18 cellular contexts compared by ENCODE assay signal in genomic region chr1:222373831-222374603, GRCh38.
DNase-seq lines count a peak whose midpoint lies in the region; ATAC-seq and TF ChIP-seq lines count a peak whose summit lies in the region.
"Had no signal": no experiment of that assay in that cellular context is flagged by ENCODE, and none has a peak within 500 bp of the region (broad histone marks: within the 10 kb centered on the region; RNA-seq: fewer than 3 reads in every experiment).

No MANE protein-coding gene starts in this region.

- H3K4me3 Mint-ChIP-seq in stimulated activated naive CD8-positive, alpha-beta T cell treated with anti-CD3 and anti-CD28 coated beads, Interleukin-15, amount 100 ng/mL, for 72 hours = no peak overlapping the region
- no peak overlapping the region for H3K4me3 Mint-ChIP-seq in WTC11

- no peak for DNase-seq in stimulated activated naive CD8-positive, alpha-beta T cell treated with anti-CD3 and anti-CD28 coated beads, Interleukin-15, Interleukin-2, amounts not matched to agents 100 U/mL and 50 U/mL, for 24 hours
- no peak for DNase-seq in stimulated activated naive CD8-positive, alpha-beta T cell treated with anti-CD3 and anti-CD28 coated beads, Interleukin-15, amount 100 ng/mL, for 72 hours
- DNase-seq in SK-MEL-5 (ENCODE audit: low read depth, low spot score) (peak; percentile 94), superior temporal gyrus (ENCODE audit: extremely low spot score) (peak; percentile 19), DMS53 treated with DMSO at 0.1 percent for 48 hours (lab: John Stamatoyannopoulos, UW; ENCODE audit: unreplicated experiment) (no peak), WTC11 (ENCODE audit: low spot score) (no peak), osteoblast (ENCODE audit: insufficient read length, low spot score, missing footprints) (no peak)
- DNase-seq: COR-L47, KBM-7, NCI-H1436 treated with DMSO at 0.1 percent for 48 hours, NCI-H2029 treated with DMSO at 0.1 percent for 48 hours, NCI-H2171 treated with DMSO at 0.1 percent for 48 hours, PC-9 had no signal

- CTCF ChIA-PET in WTC11 (lab: Charles Lee) = no interaction called here

- H3K36me3 ChIP-seq in mesodermal cell (ENCODE audit: control insufficient read depth, insufficient read depth, low read length) (no peaks in the 10 kb centered on the region), osteoblast (ENCODE audit: insufficient read depth, low read length) (no peaks in the 10 kb centered on the region)
- H3K36me3 ChIP-seq: BLaER1 treated with 17β-estradiol and CSF1 and Interleukin-3, amounts not matched to agents 10 nM and 100 nM; HAP-1; SJSA1 had no signal

- no peaks in the 10 kb centered on the region for H3K36me3 Mint-ChIP-seq in WTC11

- H3K27me3 ChIP-seq in osteoblast (ENCODE audit: insufficient read depth, low read length) = no peaks in the 10 kb centered on the region
- H3K27me3 ChIP-seq: BLaER1 treated with 17β-estradiol and CSF1 and Interleukin-3, amounts not matched to agents 10 nM and 100 nM; SJSA1 had no signal

- H3K4me2 ChIP-seq in osteoblast (ENCODE audit: insufficient read depth, low read length) = no peak overlapping the region
- H3K4me2 ChIP-seq: A549; BLaER1 treated with 17β-estradiol and CSF1 and Interleukin-3, amounts not matched to agents 10 nM and 100 nM; PC-9 had no signal

- no peak for TF ChIP-seq CTCF in WTC11 (IDR thresholded peaks at IDR 0.05)
- no peak for TF ChIP-seq CTCF in osteoblast (IDR thresholded peaks at IDR 0.05; ENCODE audit: extremely low read depth, low read depth, low read length)

- 58 to 66% methylated on average over 3 to 6 of the region's 7 CpGs for WGBS in mesodermal cell (ENCODE audit: insufficient coverage in 2 of 2), 2 experiments

- no peaks in the 10 kb centered on the region for H3K27me3 Mint-ChIP-seq in stimulated activated naive CD8-positive, alpha-beta T cell treated with anti-CD3 and anti-CD28 coated beads, Interleukin-15, amount 100 ng/mL, for 72 hours
- H3K27me3 Mint-ChIP-seq in WTC11 (ENCODE audit: low read depth) = no peaks in the 10 kb centered on the region

- POLR2A ChIA-PET in WTC11 (lab: Charles Lee) = no interaction called here

- ATAC-seq in stimulated activated naive CD8-positive, alpha-beta T cell treated with anti-CD3 and anti-CD28 coated beads, Interleukin-15, Interleukin-2, amounts not matched to agents 100 U/mL and 50 U/mL, for 24 hours = peak; percentile 37
- no peak for ATAC-seq in stimulated activated naive CD8-positive, alpha-beta T cell treated with anti-CD3 and anti-CD28 coated beads, Interleukin-15, amount 100 ng/mL, for 72 hours
- ATAC-seq in WTC11 = no peak
- ATAC-seq: A549 had no signal

- H3K27ac ChIP-seq in mesodermal cell (ENCODE audit: low read depth, low read length, severe bottlenecking) = peak overlapping the region; percentile 37
- no peak overlapping the region for H3K27ac ChIP-seq in osteoblast (ENCODE audit: low read depth, low read length)
- H3K27ac ChIP-seq: A549; BLaER1 treated with 17β-estradiol and CSF1 and Interleukin-3, amounts not matched to agents 10 nM and 100 nM; PC-9; SJSA1 had no signal

- H3K4me3 ChIP-seq in mesodermal cell (ENCODE audit: extremely low read depth, insufficient read depth, low read length, poor library complexity, severe bottlenecking) = no peak overlapping the region
- H3K4me3 ChIP-seq in osteoblast (ENCODE audit: insufficient read depth, low read length) = no peak overlapping the region
- H3K4me3 ChIP-seq: A549; BLaER1 treated with 17β-estradiol and CSF1 and Interleukin-3, amounts not matched to agents 10 nM and 100 nM; HAP-1; PC-9; SJSA1 had no signal

- H3K4me1 Mint-ChIP-seq in stimulated activated naive CD8-positive, alpha-beta T cell treated with anti-CD3 and anti-CD28 coated beads, Interleukin-15, amount 100 ng/mL, for 72 hours = no peaks in the 10 kb centered on the region
- H3K4me1 Mint-ChIP-seq in WTC11 = peaks cover 12% of the 10 kb centered on the region

- peaks cover 0 to 13% of the 10 kb centered on the region in 2 donors for H3K9me3 Mint-ChIP-seq in stimulated activated naive CD8-positive, alpha-beta T cell treated with anti-CD3 and anti-CD28 coated beads, Interleukin-15, amount 100 ng/mL, for 72 hours
- 0 out of 2 replicates have a peak, but pooled peaks cover 3% of the 10 kb centered on the region for H3K9me3 Mint-ChIP-seq in WTC11

- no peaks in the 10 kb centered on the region for H3K79me2 ChIP-seq in osteoblast (ENCODE audit: insufficient read depth, low read length)

- H2AFZ ChIP-seq in osteoblast (ENCODE audit: low read length) = no peak overlapping the region
- H2AFZ ChIP-seq: PC-9 had no signal

- H3K4me1 ChIP-seq in mesodermal cell (ENCODE audit: control insufficient read depth, insufficient read depth, low read length, poor library complexity, severe bottlenecking) (peaks cover 33% of the 10 kb centered on the region), osteoblast (ENCODE audit: insufficient read depth, low read length) (peaks cover 54% of the 10 kb centered on the region)
- H3K4me1 ChIP-seq: BLaER1 treated with 17β-estradiol and CSF1 and Interleukin-3, amounts not matched to agents 10 nM and 100 nM; HAP-1 had no signal

- no peaks in the 10 kb centered on the region for H3K9me3 ChIP-seq in mesodermal cell (ENCODE audit: control insufficient read depth, low read length)
- H3K9me3 ChIP-seq in osteoblast (ENCODE audit: low read depth, low read length) = no peaks in the 10 kb centered on the region
- H3K9me3 ChIP-seq: A549; BLaER1 treated with 17β-estradiol and CSF1 and Interleukin-3, amounts not matched to agents 10 nM and 100 nM; HAP-1; SJSA1 had no signal

- H4K20me1 ChIP-seq in osteoblast (ENCODE audit: insufficient read depth, low read length) = no peaks in the 10 kb centered on the region
- H4K20me1 ChIP-seq: BLaER1 treated with 17β-estradiol and CSF1 and Interleukin-3, amounts not matched to agents 10 nM and 100 nM had no signal

- no peak overlapping the region for H3K27ac Mint-ChIP-seq in stimulated activated naive CD8-positive, alpha-beta T cell treated with anti-CD3 and anti-CD28 coated beads, Interleukin-15, amount 100 ng/mL, for 72 hours
- no peak overlapping the region for H3K27ac Mint-ChIP-seq in WTC11

- in situ Hi-C loops in SK-MEL-5 (cut with HindIII; ENCODE audit: low pct_unique_long_range_greater_than_20kb, low sequenced_read_pairs) = no loop called here

TF ChIP-seq in WTC11, 78 proteins besides CTCF, POLR2A, EP300 and RAD21 (continues in another document):
- TF ChIP-seq KAT7 (CRISPR knock-in tag; IDR thresholded peaks at IDR 0.05; ENCODE audit: borderline replicate concordance) = no peak
- TF ChIP-seq, protein P1, sequence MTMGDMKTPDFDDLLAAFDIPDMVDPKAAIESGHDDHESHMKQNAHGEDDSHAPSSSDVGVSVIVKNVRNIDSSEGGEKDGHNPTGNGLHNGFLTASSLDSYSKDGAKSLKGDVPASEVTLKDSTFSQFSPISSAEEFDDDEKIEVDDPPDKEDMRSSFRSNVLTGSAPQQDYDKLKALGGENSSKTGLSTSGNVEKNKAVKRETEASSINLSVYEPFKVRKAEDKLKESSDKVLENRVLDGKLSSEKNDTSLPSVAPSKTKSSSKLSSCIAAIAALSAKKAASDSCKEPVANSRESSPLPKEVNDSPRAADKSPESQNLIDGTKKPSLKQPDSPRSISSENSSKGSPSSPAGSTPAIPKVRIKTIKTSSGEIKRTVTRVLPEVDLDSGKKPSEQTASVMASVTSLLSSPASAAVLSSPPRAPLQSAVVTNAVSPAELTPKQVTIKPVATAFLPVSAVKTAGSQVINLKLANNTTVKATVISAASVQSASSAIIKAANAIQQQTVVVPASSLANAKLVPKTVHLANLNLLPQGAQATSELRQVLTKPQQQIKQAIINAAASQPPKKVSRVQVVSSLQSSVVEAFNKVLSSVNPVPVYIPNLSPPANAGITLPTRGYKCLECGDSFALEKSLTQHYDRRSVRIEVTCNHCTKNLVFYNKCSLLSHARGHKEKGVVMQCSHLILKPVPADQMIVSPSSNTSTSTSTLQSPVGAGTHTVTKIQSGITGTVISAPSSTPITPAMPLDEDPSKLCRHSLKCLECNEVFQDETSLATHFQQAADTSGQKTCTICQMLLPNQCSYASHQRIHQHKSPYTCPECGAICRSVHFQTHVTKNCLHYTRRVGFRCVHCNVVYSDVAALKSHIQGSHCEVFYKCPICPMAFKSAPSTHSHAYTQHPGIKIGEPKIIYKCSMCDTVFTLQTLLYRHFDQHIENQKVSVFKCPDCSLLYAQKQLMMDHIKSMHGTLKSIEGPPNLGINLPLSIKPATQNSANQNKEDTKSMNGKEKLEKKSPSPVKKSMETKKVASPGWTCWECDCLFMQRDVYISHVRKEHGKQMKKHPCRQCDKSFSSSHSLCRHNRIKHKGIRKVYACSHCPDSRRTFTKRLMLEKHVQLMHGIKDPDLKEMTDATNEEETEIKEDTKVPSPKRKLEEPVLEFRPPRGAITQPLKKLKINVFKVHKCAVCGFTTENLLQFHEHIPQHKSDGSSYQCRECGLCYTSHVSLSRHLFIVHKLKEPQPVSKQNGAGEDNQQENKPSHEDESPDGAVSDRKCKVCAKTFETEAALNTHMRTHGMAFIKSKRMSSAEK (CRISPR knock-in tag; IDR thresholded peaks at IDR 0.05; ENCODE audit: borderline replicate concordance) = no peak
- no peak for TF ChIP-seq OVOL2 (CRISPR knock-in tag; IDR thresholded peaks at IDR 0.05; ENCODE audit: borderline replicate concordance)
- TF ChIP-seq, protein P2, sequence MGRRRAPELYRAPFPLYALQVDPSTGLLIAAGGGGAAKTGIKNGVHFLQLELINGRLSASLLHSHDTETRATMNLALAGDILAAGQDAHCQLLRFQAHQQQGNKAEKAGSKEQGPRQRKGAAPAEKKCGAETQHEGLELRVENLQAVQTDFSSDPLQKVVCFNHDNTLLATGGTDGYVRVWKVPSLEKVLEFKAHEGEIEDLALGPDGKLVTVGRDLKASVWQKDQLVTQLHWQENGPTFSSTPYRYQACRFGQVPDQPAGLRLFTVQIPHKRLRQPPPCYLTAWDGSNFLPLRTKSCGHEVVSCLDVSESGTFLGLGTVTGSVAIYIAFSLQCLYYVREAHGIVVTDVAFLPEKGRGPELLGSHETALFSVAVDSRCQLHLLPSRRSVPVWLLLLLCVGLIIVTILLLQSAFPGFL (CRISPR knock-in tag; IDR thresholded peaks at IDR 0.05; ENCODE audit: borderline replicate concordance) = no peak
- TF ChIP-seq, protein P3, sequence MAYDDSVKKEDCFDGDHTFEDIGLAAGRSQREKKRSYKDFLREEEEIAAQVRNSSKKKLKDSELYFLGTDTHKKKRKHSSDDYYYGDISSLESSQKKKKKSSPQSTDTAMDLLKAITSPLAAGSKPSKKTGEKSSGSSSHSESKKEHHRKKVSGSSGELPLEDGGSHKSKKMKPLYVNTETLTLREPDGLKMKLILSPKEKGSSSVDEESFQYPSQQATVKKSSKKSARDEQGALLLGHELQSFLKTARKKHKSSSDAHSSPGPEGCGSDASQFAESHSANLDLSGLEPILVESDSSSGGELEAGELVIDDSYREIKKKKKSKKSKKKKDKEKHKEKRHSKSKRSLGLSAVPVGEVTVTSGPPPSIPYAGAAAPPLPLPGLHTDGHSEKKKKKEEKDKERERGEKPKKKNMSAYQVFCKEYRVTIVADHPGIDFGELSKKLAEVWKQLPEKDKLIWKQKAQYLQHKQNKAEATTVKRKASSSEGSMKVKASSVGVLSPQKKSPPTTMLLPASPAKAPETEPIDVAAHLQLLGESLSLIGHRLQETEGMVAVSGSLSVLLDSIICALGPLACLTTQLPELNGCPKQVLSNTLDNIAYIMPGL (CRISPR knock-in tag; IDR thresholded peaks at IDR 0.05) = no peak

Comparison
In these comparisons a context has a peak if more than half of its experiments do, and no peak if none do; other contexts are left out.
1. DNase-seq: peak in SK-MEL-5 (single experiment) and superior temporal gyrus (single experiment); none in stimulated activated naive CD8-positive, alpha-beta T cell treated with anti-CD3 and anti-CD28 coated beads, Interleukin-15, Interleukin-2, amounts not matched to agents 100 U/mL and 50 U/mL, for 24 hours (single experiment), stimulated activated naive CD8-positive, alpha-beta T cell treated with anti-CD3 and anti-CD28 coated beads, Interleukin-15, amount 100 ng/mL, for 72 hours (0 of 2), DMS53 treated with DMSO at 0.1 percent for 48 hours (single experiment), WTC11 (single experiment) and osteoblast (single experiment).